8 cellular contexts compared by ENCODE assay signal in the genomic region with DNA sequence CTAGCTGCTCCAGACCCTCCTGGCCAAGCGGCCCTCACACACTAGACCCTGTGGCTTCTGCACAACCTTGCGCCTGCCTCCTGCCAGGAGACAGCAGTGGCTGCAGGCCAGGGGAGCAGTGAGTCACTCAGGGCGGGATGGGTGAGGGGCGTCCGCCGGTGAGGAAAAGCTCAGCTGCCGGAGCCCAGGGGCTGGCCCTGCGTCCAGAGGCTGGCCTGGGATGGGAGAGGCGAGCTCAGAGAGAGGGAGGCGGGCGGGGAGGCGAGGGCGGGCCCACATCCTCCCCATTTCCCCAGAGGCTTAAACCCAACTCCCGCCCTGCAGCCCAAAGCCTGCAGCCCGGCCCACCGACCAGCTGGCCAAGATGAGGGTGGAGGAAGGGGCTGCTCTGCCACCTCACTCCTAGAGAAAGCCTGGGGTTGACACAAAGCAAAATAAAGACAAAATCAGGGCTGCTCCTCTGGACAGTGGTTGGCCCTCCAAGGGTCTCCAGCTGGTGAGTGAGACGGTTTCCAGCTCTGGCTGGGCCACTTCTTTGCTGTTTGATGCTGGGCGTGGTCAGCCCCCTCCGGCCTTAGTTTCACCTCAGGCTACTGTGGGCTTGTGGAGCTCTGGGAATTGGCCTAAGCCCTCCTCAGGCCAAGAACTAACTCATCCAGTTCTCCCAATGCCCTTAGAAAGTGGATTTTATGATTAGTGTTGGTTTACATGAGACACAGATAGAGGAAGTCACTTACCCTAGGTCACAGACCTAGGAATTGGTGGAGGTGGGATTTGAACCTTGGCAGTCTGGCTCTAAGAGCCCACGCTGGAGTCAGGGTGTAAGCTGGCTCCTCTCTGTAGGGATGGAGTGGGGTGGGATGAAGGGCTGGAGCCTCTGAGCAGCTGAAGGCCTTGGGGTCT. TPM values are rescaled to one million over a fixed set of nuclear protein-coding genes. Genes with fewer than 3 reads are reported as not detected.
DNase-seq lines count a peak whose midpoint lies in the region; ATAC-seq and TF ChIP-seq lines count a peak whose summit lies in the region.

No MANE protein-coding gene starts in this region.

- CTCF ChIA-PET in PC-9 (lab: Charles Lee), result interaction anchor here (0.6 to 1.0 kb wide), 5 partner anchors 23 to 552 kb away, joined by 3 to 5 read pairs (median 3); no protein-coding TSS in a partner anchor

- H3F3A ChIP-seq in PC-9 (ENCODE audit: insufficient read depth, low read depth), result peaks cover 30% of the 10 kb centered on the region

- POLR2A ChIA-PET in PC-9 (lab: Charles Lee; ENCODE audit: unreplicated experiment), result interaction anchor here (0.6 to 1.4 kb wide), 5 partner anchors 11 to 454 kb away, joined by 5 to 16 read pairs (median 7); no protein-coding TSS in a partner anchor

- no peaks in the 10 kb centered on the region for H3K27me3 ChIP-seq in PC-9 (ENCODE audit: insufficient read depth, low read depth)

- peak; percentile 21 for DNase-seq in HCEC 1CT
- peak; percentile 81 to 94 for DNase-seq in PC-9
- DNase-seq in glomerular visceral epithelial cell (ENCODE audit: extremely low spot score), result peak; percentile 54
- peak; percentile 70 for DNase-seq in retina
- no peak for DNase-seq in DMS53 (lab: John Stamatoyannopoulos, UW)

- H3K4me3 ChIP-seq in GM12875 (ENCODE audit: low read depth, low read length) (peak overlapping the region; percentile 79), PC-9 (peak overlapping the region; percentile 61)

- peaks cover 28% of the 10 kb centered on the region for H3K79me2 ChIP-seq in PC-9 (ENCODE audit: low read depth)

- BruUV-seq in PC-9 (replicated peaks; lab: Mats Ljungman, UMichigan), result TSS peak; percentile 78

- no peak for ATAC-seq in HG03521 (IDR thresholded peaks at IDR 0.05; ENCODE audit: unreplicated experiment)
- ATAC-seq in HG03520 (IDR thresholded peaks at IDR 0.05; ENCODE audit: unreplicated experiment), result no peak

- H4K20me1 ChIP-seq in PC-9 (ENCODE audit: insufficient read depth), result no peaks in the 10 kb centered on the region

- H3K36me3 ChIP-seq in PC-9 (ENCODE audit: low read depth), result no peaks in the 10 kb centered on the region

- H3K27ac ChIP-seq in PC-9, result peak overlapping the region; percentile 87

- H3K4me2 ChIP-seq in PC-9, result peak overlapping the region; percentile 78

- H3K4me1 ChIP-seq in PC-9 (replicated peaks; ENCODE audit: insufficient read depth), result peaks cover 62% of the 10 kb centered on the region

- H2AFZ ChIP-seq in PC-9, result no peak overlapping the region

- no peaks in the 10 kb centered on the region for H3K9me2 ChIP-seq in PC-9 (ENCODE audit: insufficient read depth)

- no peak for TF ChIP-seq CTCF in GM12875 (IDR thresholded peaks at IDR 0.05; ENCODE audit: borderline replicate concordance, insufficient read depth, low read depth, low read length)
- no peak for TF ChIP-seq CTCF in PC-9 (conservative IDR thresholded peaks at IDR 0.05)

- intact Hi-C loops in PC-9 (cut with micrococcal nuclease; ENCODE audit: unreplicated experiment), result loop anchor here (1.0 to 2.0 kb wide), 2 partner anchors 23 to 40 kb away; no protein-coding TSS in a partner anchor

- H3K9me3 ChIP-seq in PC-9 (ENCODE audit: insufficient read depth, low read depth), result no peaks in the 10 kb centered on the region

RNA-seq across cellular contexts. Expression of gene IQSEC1, which starts 50.6 kb away (rescaled TPM):
- total RNA-seq in PC-9 (2021), result 30.1 and 30.7 TPM in 2 replicates
